ENCODE assay signal across 13 cellular contexts in genomic region chr15:65533057-65533752, GRCh38. TPM values are rescaled to one million over a fixed set of nuclear protein-coding genes. Genes with fewer than 3 reads are reported as not detected.
DNase-seq lines count a peak whose midpoint lies in the region; ATAC-seq, FAIRE-seq and TF ChIP-seq lines count a peak whose summit lies in the region.
"Had no signal": no experiment of that assay in that cellular context is flagged by ENCODE, and none has a peak within 500 bp of the region (broad histone marks: within the 10 kb centered on the region; RNA-seq: fewer than 3 reads in every experiment).

No MANE protein-coding gene starts in this region.

- H3K27ac ChIP-seq in A549 (no peak overlapping the region), HEK293 (ENCODE audit: extremely low read depth, low read depth, low read length) (peak overlapping the region; percentile 68), VCaP (peak overlapping the region; percentile 94), left lung (peak overlapping the region in 1 of 2 donors; percentile 26), uterus (no peak overlapping the region)

- TF ChIP-seq EP300 in A549 (IDR thresholded peaks at IDR 0.05), result no peak

- no peak for TF ChIP-seq RAD21 in A549 (conservative IDR thresholded peaks at IDR 0.05 in 1 of 2, IDR thresholded peaks at IDR 0.05 in 1 of 2)

- H3K4me2 ChIP-seq in A549, result peak overlapping the region; percentile 95

- intact Hi-C loops in left lung (cut with DNase I), result no loop called here
- intact Hi-C loops in uterus (cut with DNase I; ENCODE audit: low total_unique reads), result no loop called here

- H3K9me3 ChIP-seq in A549 (no peaks in the 10 kb centered on the region), HEK293 (ENCODE audit: control insufficient read depth, insufficient read depth, low read depth, low read length) (no peaks in the 10 kb centered on the region), left lung (no peaks in the 10 kb centered on the region), uterus (no peaks in the 10 kb centered on the region)

- ATAC-seq in A549, result no peak
- ATAC-seq in left lung, result peak; percentile 11
- no peak for ATAC-seq in GM19455 (IDR thresholded peaks at IDR 0.05; ENCODE audit: unreplicated experiment)
- ATAC-seq in GM18873 (IDR thresholded peaks at IDR 0.05; ENCODE audit: low FRiP score, unreplicated experiment), result no peak

- H3K4me1 ChIP-seq in A549, result peaks cover 44% of the 10 kb centered on the region
- peaks cover 30% of the 10 kb centered on the region for H3K4me1 ChIP-seq in HEK293 (ENCODE audit: control insufficient read depth, insufficient read depth, low read length)
- H3K4me1 ChIP-seq in left lung, result peaks cover 5 to 21% of the 10 kb centered on the region in 2 donors
- no peaks in the 10 kb centered on the region for H3K4me1 ChIP-seq in uterus

- CTCF ChIA-PET in A549 (lab: Yijun Ruan, JAX), result interaction anchor here (1.0 to 1.4 kb wide), 2 partner anchors 16 to 62 kb away, joined by 3 read pairs; no protein-coding TSS in a partner anchor
- CTCF ChIA-PET in HEK293 (lab: Yijun Ruan, JAX), result no interaction called here

- POLR2A ChIA-PET in A549 (lab: Yijun Ruan, JAX), result no interaction called here
- POLR2A ChIA-PET in HEK293 (lab: Yijun Ruan, JAX), result interaction anchor here (0.7 to 1.0 kb wide), 2 partner anchors 16 to 215 kb away, joined by 3 to 6 read pairs; no protein-coding TSS in a partner anchor

- WGBS in A549 (ENCODE audit: missing lambda C conversion rate), result 58% methylated on average over 5 of the region's 5 CpGs

- TF ChIP-seq CTCF in A549 (IDR thresholded peaks at IDR 0.05) (no peak), HEK293 (tag by site-specific recombination; IDR thresholded peaks at IDR 0.05) (no peak), VCaP (conservative IDR thresholded peaks at IDR 0.05) (no peak), left lung (IDR thresholded peaks at IDR 0.05) (no peak), uterus (IDR thresholded peaks at IDR 0.05) (no peak)

- TF ChIP-seq POLR2A in A549 (IDR thresholded peaks at IDR 0.05; ENCODE audit: low read length), result no peak
- no peak for TF ChIP-seq POLR2A in uterus (IDR thresholded peaks at IDR 0.05)

- FAIRE-seq in A549 (lab: Jason Lieb, UNC), result no peak
- FAIRE-seq: GM12892 had no signal

- H3K36me3 ChIP-seq in HEK293 (ENCODE audit: control insufficient read depth in 2 of 2, insufficient read depth in 1 of 2, low read length in 2 of 2) (peaks cover 11 to 12% of the 10 kb centered on the region in 2 experiments; a peak in 2 of 3 replicates), left lung (no peaks in the 10 kb centered on the region), uterus (no peaks in the 10 kb centered on the region)

- no peak for DNase-seq in A549 (ENCODE audit: low read depth in 1 of 2, low spot score in 1 of 2)
- DNase-seq in left lung, result no peak
- DNase-seq in uterus, result no peak
- DNase-seq in NCI-H128 (lab: John Stamatoyannopoulos, UW; ENCODE audit: unreplicated experiment), result no peak
- DNase-seq: activated CD8-positive, alpha-beta memory T cell treated with anti-CD3 and anti-CD28 coated beads, Interleukin-2, amount 50 U/mL, for 4 hours; NCI-H1092 treated with DMSO at 0.1 percent for 48 hours; posterior cingulate gyrus; Right ventricle myocardium superior had no signal

- H3K27me3 ChIP-seq in left lung, result no peaks in the 10 kb centered on the region
- no peaks in the 10 kb centered on the region for H3K27me3 ChIP-seq in uterus

- H3K4me3 ChIP-seq in A549, result no peak overlapping the region
- no peak overlapping the region; the same call in 1 of the 2 replicates for H3K4me3 ChIP-seq in HEK293 (ENCODE audit: low read depth, low read length)
- H3K4me3 ChIP-seq in left lung, result no peak overlapping the region
- no peak overlapping the region for H3K4me3 ChIP-seq in uterus

TF ChIP-seq in A549, 52 proteins besides CTCF, POLR2A, EP300 and RAD21:
- no peak for TF ChIP-seq TFCP2L1 (CRISPR knock-in tag; IDR thresholded peaks at IDR 0.05)
- no peak for TF ChIP-seq RFX5 (IDR thresholded peaks at IDR 0.05)
- TF ChIP-seq NR3C1 (IDR thresholded peaks at IDR 0.05), result no peak
- TF ChIP-seq BCL3 (IDR thresholded peaks at IDR 0.05), result no peak

TF ChIP-seq in HEK293, 187 proteins besides CTCF, POLR2A, EP300 and RAD21 (continues in another document):
- TF ChIP-seq GFI1B (tag by site-specific recombination; IDR thresholded peaks at IDR 0.05), result peak; percentile 46; the same call in 1 of the 2 replicates
- no peak for TF ChIP-seq ZNF169 (tag by site-specific recombination; IDR thresholded peaks at IDR 0.05)
- no peak for TF ChIP-seq BCL11A (tag by site-specific recombination; IDR thresholded peaks at IDR 0.05; ENCODE audit: low read depth)
- no peak for TF ChIP-seq ZNF692 (tag by site-specific recombination; IDR thresholded peaks at IDR 0.05)
- TF ChIP-seq KLF8 (tag by site-specific recombination; IDR thresholded peaks at IDR 0.05), result no peak
- TF ChIP-seq PATZ1 (tag by site-specific recombination; IDR thresholded peaks at IDR 0.05), result peak; percentile 79
- TF ChIP-seq ZNF660 (tag by site-specific recombination; IDR thresholded peaks at IDR 0.05), result no peak
- no peak for TF ChIP-seq ZNF121 (tag by site-specific recombination; IDR thresholded peaks at IDR 0.05)
- no peak for TF ChIP-seq ZNF221 (tag by site-specific recombination; IDR thresholded peaks at IDR 0.05; ENCODE audit: borderline replicate concordance)
- TF ChIP-seq ZNF362 (tag by site-specific recombination; IDR thresholded peaks at IDR 0.05), result no peak
- no peak for TF ChIP-seq ZNF544 (tag by site-specific recombination; IDR thresholded peaks at IDR 0.05)
- peak; percentile 83 for TF ChIP-seq OSR2 (tag by site-specific recombination; IDR thresholded peaks at IDR 0.05)
- no peak for TF ChIP-seq SP3 (tag by site-specific recombination; IDR thresholded peaks at IDR 0.05)
- no peak for TF ChIP-seq RBAK (tag by site-specific recombination; IDR thresholded peaks at IDR 0.05)
- TF ChIP-seq ZNF350 (tag by site-specific recombination; IDR thresholded peaks at IDR 0.05), result no peak
- no peak for TF ChIP-seq ZNF670 (tag by site-specific recombination; IDR thresholded peaks at IDR 0.05; ENCODE audit: low read depth)
- no peak; the same call in 1 of the 2 replicates for TF ChIP-seq SCRT2 (tag by site-specific recombination; IDR thresholded peaks at IDR 0.05)
- peak; percentile 63; the same call in 1 of the 2 replicates for TF ChIP-seq ZNF394 (tag by site-specific recombination; IDR thresholded peaks at IDR 0.05; ENCODE audit: borderline replicate concordance)
- no peak for TF ChIP-seq ZNF701 (tag by site-specific recombination; IDR thresholded peaks at IDR 0.05)
- peak; percentile 100 for TF ChIP-seq WT1 (tag by site-specific recombination; IDR thresholded peaks at IDR 0.05)

RNA-seq across cellular contexts. Expression of gene HACD3, which starts 2.9 kb away (rescaled TPM):
- polyA plus RNA-seq in A549 (2011; rRNA removed) (186 and 212 TPM in 2 replicates), A549 (2017; fragmentation: RNase III; extraction: RNeasy Plus Mini Kit Qiagen cat#74134 plus additional on column Dnase treatment) (140 to 151 TPM (median 149 TPM) in 3 replicates)
- 74.2 and 83.5 TPM in 2 replicates for polyA plus RNA-seq in A549 (2012; cell fraction: cytosol; rRNA removed)
- polyA plus RNA-seq in A549 (2012; cell fraction: nucleus; rRNA removed), result 41.8 and 49.0 TPM in 2 replicates
- 92.4 and 94.1 TPM in 2 replicates for polyA minus RNA-seq in A549 (2011; rRNA and poly(A)+ RNA removed)
- total RNA-seq in left lung (10 to 100 TPM; 51.1 to 86.4 TPM), uterus (100 to 1,000 TPM in 1 of 4 donors, 10 to 100 TPM in 3; 20.2 to 144 (median 34.6) TPM)

RNA-seq across cellular contexts. Expression of gene DPP8, which starts 15.7 kb away (rescaled TPM):
- polyA plus RNA-seq in A549 (2011; rRNA removed) (41.8 and 43.3 TPM in 2 replicates), A549 (2017; fragmentation: RNase III; extraction: RNeasy Plus Mini Kit Qiagen cat#74134 plus additional on column Dnase treatment) (24.4 to 26.6 TPM (median 25.6 TPM) in 3 replicates)
- 12.6 and 13.1 TPM in 2 replicates for polyA plus RNA-seq in A549 (2012; cell fraction: cytosol; rRNA removed)
- 7.5 and 8.9 TPM in 2 replicates for polyA plus RNA-seq in A549 (2012; cell fraction: nucleus; rRNA removed)
- 28.4 and 28.6 TPM in 2 replicates for polyA minus RNA-seq in A549 (2011; rRNA and poly(A)+ RNA removed)
- total RNA-seq in left lung (10 to 100 TPM; 31.7 to 35.0 TPM), uterus (10 to 100 TPM; 19.4 to 76.1 (median 36.8) TPM)

Comparison
In these comparisons a context has a peak if more than half of its experiments do, and no peak if none do; other contexts are left out.
1. H3K27ac ChIP-seq: peak in HEK293 (single experiment) and VCaP (single experiment); none in A549 (0 of 2) and uterus (0 of 2).